In genomic region chr1:19411612-19412011, GRCh38 we compare ENCODE assay signal across 8 cellular contexts.
DNase-seq lines count a peak whose midpoint lies in the region; ATAC-seq and TF ChIP-seq lines count a peak whose summit lies in the region.

No MANE protein-coding gene starts in this region.

- no peak for ATAC-seq in activated naive CD8-positive, alpha-beta T cell treated with anti-CD3 and anti-CD28 coated beads, Interleukin-2, amount 10 ng/mL, durations not matched to agents 7 days and 5 days (ENCODE audit: low read depth)
- ATAC-seq in GM21576 (IDR thresholded peaks at IDR 0.05; ENCODE audit: unreplicated experiment): no peak

- H3K4me1 Mint-ChIP-seq in activated naive CD8-positive, alpha-beta T cell treated with anti-CD3 and anti-CD28 coated beads, Interleukin-2, amount 10 ng/mL, durations not matched to agents 7 days and 5 days: peaks cover 23% of the 10 kb centered on the region
- peaks cover 37% of the 10 kb centered on the region for H3K4me1 Mint-ChIP-seq in osteocyte (ENCODE audit: unreplicated experiment)

- POLR2A ChIA-PET in activated naive CD8-positive, alpha-beta T cell treated with anti-CD3 and anti-CD28 coated beads, Interleukin-2, amount 10 ng/mL, durations not matched to agents 7 days and 5 days (lab: Charles Lee): no interaction called here

- no peaks in the 10 kb centered on the region for H3K9me3 Mint-ChIP-seq in activated naive CD8-positive, alpha-beta T cell treated with anti-CD3 and anti-CD28 coated beads, Interleukin-2, amount 10 ng/mL, durations not matched to agents 7 days and 5 days
- no peaks in the 10 kb centered on the region for H3K9me3 Mint-ChIP-seq in osteocyte (ENCODE audit: unreplicated experiment)

- H3K27ac Mint-ChIP-seq in activated naive CD8-positive, alpha-beta T cell treated with anti-CD3 and anti-CD28 coated beads, Interleukin-2, amount 10 ng/mL, durations not matched to agents 7 days and 5 days: peak overlapping the region; percentile 48
- peak overlapping the region; percentile 54 for H3K27ac Mint-ChIP-seq in osteocyte (ENCODE audit: unreplicated experiment)

- TF ChIP-seq CTCF in osteocyte (IDR thresholded peaks at IDR 0.05): no peak

- H3K36me3 Mint-ChIP-seq in activated naive CD8-positive, alpha-beta T cell treated with anti-CD3 and anti-CD28 coated beads, Interleukin-2, amount 10 ng/mL, durations not matched to agents 7 days and 5 days: peaks cover 6% of the 10 kb centered on the region
- H3K36me3 Mint-ChIP-seq in osteocyte (ENCODE audit: unreplicated experiment): peaks cover 25% of the 10 kb centered on the region

- no peak overlapping the region for H3K4me3 Mint-ChIP-seq in activated naive CD8-positive, alpha-beta T cell treated with anti-CD3 and anti-CD28 coated beads, Interleukin-2, amount 10 ng/mL, durations not matched to agents 7 days and 5 days
- no peak overlapping the region for H3K4me3 Mint-ChIP-seq in osteocyte (ENCODE audit: unreplicated experiment)

- DNase-seq in DMS53 treated with DMSO at 0.1 percent for 48 hours (lab: John Stamatoyannopoulos, UW; ENCODE audit: unreplicated experiment) (peak; percentile 55), GM19240 (ENCODE audit: insufficient read length, low spot score) (peak; percentile 46), osteocyte (ENCODE audit: extremely low spot score, unreplicated experiment) (no peak), inferior parietal cortex (ENCODE audit: extremely low spot score) (no peak), NOMO-1 treated with DMSO at 0.1 percent for 48 hours (lab: John Stamatoyannopoulos, UW; ENCODE audit: unreplicated experiment) (no peak)
- DNase-seq in activated naive CD8-positive, alpha-beta T cell treated with anti-CD3 and anti-CD28 coated beads, Interleukin-2, amount 10 ng/mL, durations not matched to agents 7 days and 5 days: no peak
- no peak for DNase-seq in activated CD8-positive, alpha-beta memory T cell treated with anti-CD3 and anti-CD28 coated beads for 24 hours

- H3K27me3 Mint-ChIP-seq in activated naive CD8-positive, alpha-beta T cell treated with anti-CD3 and anti-CD28 coated beads, Interleukin-2, amount 10 ng/mL, durations not matched to agents 7 days and 5 days: no peaks in the 10 kb centered on the region
- no peaks in the 10 kb centered on the region for H3K27me3 Mint-ChIP-seq in osteocyte (ENCODE audit: unreplicated experiment)

Comparison
In these comparisons a context has a peak if more than half of its experiments do, and no peak if none do; other contexts are left out.
1. DNase-seq: peak in DMS53 treated with DMSO at 0.1 percent for 48 hours (single experiment) and GM19240 (single experiment); none in activated naive CD8-positive, alpha-beta T cell treated with anti-CD3 and anti-CD28 coated beads, Interleukin-2, amount 10 ng/mL, durations not matched to agents 7 days and 5 days (single experiment), osteocyte (single experiment), inferior parietal cortex (single experiment), NOMO-1 treated with DMSO at 0.1 percent for 48 hours (single experiment) and activated CD8-positive, alpha-beta memory T cell treated with anti-CD3 and anti-CD28 coated beads for 24 hours (single experiment).